Comparison of ENCODE assay signal across 8 cellular contexts in genomic region chr3:9916346-9916733, GRCh38. TPM values are rescaled to one million over a fixed set of nuclear protein-coding genes. Genes with fewer than 3 reads are reported as not detected.
DNase-seq lines count a peak whose midpoint lies in the region; ATAC-seq, FAIRE-seq and TF ChIP-seq lines count a peak whose summit lies in the region.

No MANE protein-coding gene starts in this region.

- WGBS in H1 (ENCODE audit: extremely low coverage in 1 of 2, insufficient coverage in 1 of 2, insufficient read length in 1 of 2, insufficient replicate concordance in 2 of 2, low coverage in 1 of 2, low lambda C conversion rate in 2 of 2, missing lambda C conversion rate in 1 of 2), 2 experiments: 65% methylated on average over 5 of the region's 7 CpGs; no CpG with 5 or more reads in 1 of the 2 experiments

- no peaks in the 10 kb centered on the region for H3K79me1 ChIP-seq in H1 (ENCODE audit: low read depth, low read length)

- H2AFZ ChIP-seq in H1 (ENCODE audit: low read length) (no peak overlapping the region), neuron (ENCODE audit: low read depth, low read length) (peak overlapping the region; percentile 80)

- no peaks in the 10 kb centered on the region; a peak in 1 of 22 replicates for H3K36me3 ChIP-seq in BLaER1 treated with 17β-estradiol and CSF1 and Interleukin-3, amounts not matched to agents 10 nM and 100 nM
- no peaks in the 10 kb centered on the region for H3K36me3 ChIP-seq in H1 (ENCODE audit: control insufficient read depth in 2 of 4, insufficient read depth in 4 of 4, low read length in 3 of 4)
- no peaks in the 10 kb centered on the region for H3K36me3 ChIP-seq in neuron (ENCODE audit: insufficient read depth, low read length)

- no peak for ATAC-seq in HG03097 (IDR thresholded peaks at IDR 0.05; ENCODE audit: low FRiP score, unreplicated experiment)

- H3K18ac ChIP-seq in H1 (ENCODE audit: extremely low read depth, low read length): peak overlapping the region; percentile 88

- H2BK12ac ChIP-seq in H1 (ENCODE audit: low read depth, low read length): no peak overlapping the region; the same call in 1 of the 2 replicates

- no peak overlapping the region for H4K91ac ChIP-seq in H1 (replicated peaks; ENCODE audit: insufficient read length, low read length)

- H2BK120ac ChIP-seq in H1 (replicated peaks; ENCODE audit: low read depth, low read length): no peak overlapping the region

- H2BK20ac ChIP-seq in H1 (ENCODE audit: low read length): no peak overlapping the region

- no peak overlapping the region; the same call in 1 of the 2 replicates for H4K8ac ChIP-seq in H1 (ENCODE audit: extremely low read depth, insufficient read depth, low read length)

- H3K27me3 ChIP-seq in BLaER1 treated with 17β-estradiol and CSF1 and Interleukin-3, amounts not matched to agents 10 nM and 100 nM: peaks cover 0 to 24% (median 16%) of the 10 kb centered on the region in 11 experiments; a peak in 17 of 22 replicates
- H3K27me3 ChIP-seq in H1 (replicated peaks in 1 of 4; ENCODE audit: control insufficient read depth in 3 of 4, extremely low read depth in 1 of 4, insufficient read depth in 3 of 4, low read length in 3 of 4): peaks cover 0 to 18% (median 10%) of the 10 kb centered on the region in 4 experiments; a peak in 5 of 7 replicates
- no peaks in the 10 kb centered on the region for H3K27me3 ChIP-seq in neuron (ENCODE audit: insufficient read depth, low read length)

- H3K4me1 ChIP-seq in BLaER1 treated with 17β-estradiol and CSF1 and Interleukin-3, amounts not matched to agents 10 nM and 100 nM: peaks cover 38 to 61% (median 48%) of the 10 kb centered on the region in 10 experiments
- H3K4me1 ChIP-seq in H1 (replicated peaks in 1 of 4; ENCODE audit: control insufficient read depth in 3 of 4, insufficient read depth in 4 of 4, low read length in 3 of 4): peaks cover 0 to 20% (median 17%) of the 10 kb centered on the region in 4 experiments; a peak in 6 of 7 replicates
- peaks cover 6% of the 10 kb centered on the region for H3K4me1 ChIP-seq in neuron (ENCODE audit: insufficient read depth, low read length)

- DNase-seq in NCI-H82 (lab: John Stamatoyannopoulos, UW) (peak; percentile 86), H1 (ENCODE audit: low read depth in 1 of 2, low spot score in 2 of 2) (no peak), pons (ENCODE audit: low spot score) (no peak), NCI-H1417 treated with DMSO at 0.1 percent for 48 hours (lab: John Stamatoyannopoulos, UW) (no peak)
- no peak for DNase-seq in stimulated activated CD4-positive, alpha-beta T cell treated with anti-CD3 and anti-CD28 coated beads, Interleukin-1b, Interleukin-23, amount 100 ng/mL, for 48 hours

- H2BK5ac ChIP-seq in H1 (ENCODE audit: low read depth, low read length): no peak overlapping the region

- no peak for TF ChIP-seq EP300 in H1 (IDR thresholded peaks at IDR 0.05; ENCODE audit: borderline replicate concordance in 1 of 2, low read depth in 2 of 2, low read length in 2 of 2)

- H3K4ac ChIP-seq in H1 (replicated peaks; ENCODE audit: insufficient read length, low read depth, low read length): peak overlapping the region; percentile 16

- H2AK5ac ChIP-seq in H1 (ENCODE audit: low read depth, low read length): no peak overlapping the region

- TF ChIP-seq POLR2A in H1 (IDR thresholded peaks at IDR 0.05; ENCODE audit: control extremely low read depth in 1 of 2, low read depth in 2 of 2, low read length in 2 of 2): no peak

- H3K27ac ChIP-seq in BLaER1 treated with 17β-estradiol and CSF1 and Interleukin-3, amounts not matched to agents 10 nM and 100 nM: peak overlapping the region in 6 of 11 experiments; percentile 30 to 62 (median 48); a peak in 6 of 22 replicates
- no peak overlapping the region for H3K27ac ChIP-seq in H1 (ENCODE audit: low read depth, low read length)

- H3K4me3 ChIP-seq in BLaER1 treated with 17β-estradiol and CSF1 and Interleukin-3, amounts not matched to agents 10 nM and 100 nM: peak overlapping the region; percentile 21 to 54 (median 43); a peak in 17 of 20 replicates
- H3K4me3 ChIP-seq in H1 (ENCODE audit: extremely low read depth in 1 of 4, insufficient read depth in 2 of 4, low read depth in 3 of 4, low read length in 4 of 4) (peak overlapping the region in 2 of 4 experiments; percentile 20 to 47; a peak in 4 of 8 replicates), neuron (ENCODE audit: low read length) (peak overlapping the region; percentile 17)

- H3K9me3 ChIP-seq in BLaER1 treated with 17β-estradiol and CSF1 and Interleukin-3, amounts not matched to agents 10 nM and 100 nM (replicated peaks in 1 of 11): no peaks in the 10 kb centered on the region
- H3K9me3 ChIP-seq in H1 (ENCODE audit: insufficient read depth in 2 of 2, low read depth in 1 of 2, low read length in 1 of 2): peaks cover 0 to 6% of the 10 kb centered on the region in 2 experiments; a peak in 2 of 4 replicates
- no peaks in the 10 kb centered on the region for H3K9me3 ChIP-seq in neuron (ENCODE audit: low read length)

- no peak overlapping the region for H3K14ac ChIP-seq in H1 (ENCODE audit: insufficient read length)

- peak overlapping the region; percentile 78 to 100 (median 99) for H3K4me2 ChIP-seq in BLaER1 treated with 17β-estradiol and CSF1 and Interleukin-3, amounts not matched to agents 10 nM and 100 nM
- peak overlapping the region; percentile 56 to 74 for H3K4me2 ChIP-seq in H1 (ENCODE audit: insufficient read depth in 1 of 2, low read depth in 2 of 2, low read length in 2 of 2)

- no peak overlapping the region for H3K23ac ChIP-seq in H1 (ENCODE audit: insufficient read length)

- no peak for FAIRE-seq in H1 (lab: Jason Lieb, UNC)

- CTCF ChIA-PET in H1 (lab: Charles Lee; ENCODE audit: partially characterized antibody): interaction anchor here (1.0 to 9.1 kb wide), 7 partner anchors 11 to 97 kb away, joined by 3 to 76 read pairs (median 5); partner anchors contain the start of genes CRELD1 and IL17RE

- H3K56ac ChIP-seq in H1 (replicated peaks; ENCODE audit: insufficient read length, low read depth, low read length): no peak overlapping the region

- peak overlapping the region; percentile 3; the same call in 1 of the 2 replicates for H2BK15ac ChIP-seq in H1 (ENCODE audit: low read length)

- peak overlapping the region in 10 of 11 experiments; percentile 31 to 70 (median 62); a peak in 16 of 22 replicates for H3K9ac ChIP-seq in BLaER1 treated with 17β-estradiol and CSF1 and Interleukin-3, amounts not matched to agents 10 nM and 100 nM
- H3K9ac ChIP-seq in H1 (replicated peaks in 1 of 4; ENCODE audit: extremely low read depth in 1 of 4, low read depth in 3 of 4, low read length in 3 of 4): no peak overlapping the region

- H3K79me2 ChIP-seq in H1 (ENCODE audit: control insufficient read depth in 1 of 2, insufficient read depth in 2 of 2, low read length in 2 of 2): no peaks in the 10 kb centered on the region

- no peaks in the 10 kb centered on the region for H4K20me1 ChIP-seq in BLaER1 treated with 17β-estradiol and CSF1 and Interleukin-3, amounts not matched to agents 10 nM and 100 nM
- H4K20me1 ChIP-seq in H1 (replicated peaks in 1 of 2; ENCODE audit: control insufficient read depth in 1 of 2, insufficient read depth in 2 of 2, low read length in 2 of 2): no peaks in the 10 kb centered on the region

- TF ChIP-seq RAD21 in H1 (IDR thresholded peaks at IDR 0.05 in 1 of 2, conservative IDR thresholded peaks at IDR 0.05 in 1 of 2; ENCODE audit: low read depth in 2 of 2, low read length in 2 of 2): no peak

- H4K5ac ChIP-seq in H1 (ENCODE audit: insufficient read length, low read depth, low read length): no peak overlapping the region

- POLR2A ChIA-PET in H1 (lab: Charles Lee; ENCODE audit: partially characterized antibody): interaction anchor here (0.7 to 5.5 kb wide), 11 partner anchors 9 to 123 kb away, joined by 3 to 43 read pairs (median 7); partner anchors contain the start of genes ARPC4, CRELD1, IL17RE and JAGN1

- TF ChIP-seq CTCF in H1 (IDR thresholded peaks at IDR 0.05; ENCODE audit: control extremely low read depth in 1 of 3, insufficient read depth in 1 of 3, low read depth in 1 of 3, low read length in 3 of 3): no peak

- H3K23me2 ChIP-seq in H1 (ENCODE audit: low read depth, low read length): peaks cover 10% of the 10 kb centered on the region; the same call in 1 of the 2 replicates

RNA-seq across cellular contexts. Expression of gene IL17RC, which starts 0.6 kb away (rescaled TPM):
- total RNA-seq in H1 (2021; fragmentation: NEBNext Ultra II Directional; extraction: Animal tissue kit (Norgen Biotek cat#: 25700)): 9.1 and 11.8 TPM in 2 replicates
- 13.0 and 15.4 TPM in 2 replicates for polyA plus RNA-seq in H1 (2011; rRNA removed)
- 12.8 TPM for polyA plus RNA-seq in H1 (2011; cell fraction: cytosol; rRNA removed)
- 46.4 TPM for polyA plus RNA-seq in H1 (2011; cell fraction: nucleus; rRNA removed)
- 8.9 to 12.4 TPM (median 11.2 TPM) in 4 replicates for polyA plus RNA-seq in H1 (2012, experiment 1 of 2)
- polyA plus RNA-seq in H1 (2012, experiment 2 of 2): 11.1 TPM
- polyA plus RNA-seq in H1 (2013, experiment 1 of 2): 11.0 TPM
- 10.3 TPM for polyA plus RNA-seq in H1 (2013, experiment 2 of 2)
- 7.5 and 7.8 TPM in 2 replicates for polyA minus RNA-seq in H1 (2011; rRNA and poly(A)+ RNA removed)
- 7.0 TPM for polyA minus RNA-seq in H1 (2011; cell fraction: cytosol; rRNA and poly(A)+ RNA removed)
- polyA minus RNA-seq in H1 (2011; cell fraction: nucleus; rRNA and poly(A)+ RNA removed): 12.9 TPM

RNA-seq across cellular contexts. Expression of gene IL17RE, which starts 13.7 kb away (rescaled TPM):
- total RNA-seq in H1 (2021; fragmentation: NEBNext Ultra II Directional; extraction: Animal tissue kit (Norgen Biotek cat#: 25700)): 4.4 and 4.9 TPM in 2 replicates
- polyA plus RNA-seq in H1 (2011; rRNA removed): 3.4 and 3.8 TPM in 2 replicates
- 4.0 TPM for polyA plus RNA-seq in H1 (2011; cell fraction: cytosol; rRNA removed)
- 13.4 TPM for polyA plus RNA-seq in H1 (2011; cell fraction: nucleus; rRNA removed)
- 1.9 to 3.6 TPM (median 3.2 TPM) in 4 replicates for polyA plus RNA-seq in H1 (2012, experiment 1 of 2)
- 2.1 TPM for polyA plus RNA-seq in H1 (2012, experiment 2 of 2)
- polyA plus RNA-seq in H1 (2013, experiment 1 of 2): 4.8 TPM
- 4.4 TPM for polyA plus RNA-seq in H1 (2013, experiment 2 of 2)
- polyA minus RNA-seq in H1 (2011; rRNA and poly(A)+ RNA removed): 1.6 and 2.0 TPM in 2 replicates
- polyA minus RNA-seq in H1 (2011; cell fraction: cytosol; rRNA and poly(A)+ RNA removed): 1.2 TPM
- polyA minus RNA-seq in H1 (2011; cell fraction: nucleus; rRNA and poly(A)+ RNA removed): 4.7 TPM

RNA-seq across cellular contexts. Expression of gene CRELD1, which starts 17.3 kb away (rescaled TPM):
- 12.4 and 12.9 TPM in 2 replicates for total RNA-seq in H1 (2021; fragmentation: NEBNext Ultra II Directional; extraction: Animal tissue kit (Norgen Biotek cat#: 25700))
- 15.1 and 19.1 TPM in 2 replicates for polyA plus RNA-seq in H1 (2011; rRNA removed)
- polyA plus RNA-seq in H1 (2011; cell fraction: cytosol; rRNA removed): 24.7 TPM
- polyA plus RNA-seq in H1 (2011; cell fraction: nucleus; rRNA removed): 41.4 TPM
- 13.2 to 19.2 TPM (median 18.5 TPM) in 4 replicates for polyA plus RNA-seq in H1 (2012, experiment 1 of 2)
- 11.6 TPM for polyA plus RNA-seq in H1 (2012, experiment 2 of 2)
- 10.6 TPM for polyA plus RNA-seq in H1 (2013, experiment 1 of 2)
- 9.0 TPM for polyA plus RNA-seq in H1 (2013, experiment 2 of 2)
- polyA minus RNA-seq in H1 (2011; rRNA and poly(A)+ RNA removed): 8.6 and 8.9 TPM in 2 replicates
- polyA minus RNA-seq in H1 (2011; cell fraction: cytosol; rRNA and poly(A)+ RNA removed): 6.2 TPM
- 9.6 TPM for polyA minus RNA-seq in H1 (2011; cell fraction: nucleus; rRNA and poly(A)+ RNA removed)

RNA-seq across cellular contexts. Expression of gene JAGN1, which starts 25.9 kb away (rescaled TPM):
- 26.8 and 26.9 TPM in 2 replicates for total RNA-seq in H1 (2021; fragmentation: NEBNext Ultra II Directional; extraction: Animal tissue kit (Norgen Biotek cat#: 25700))
- polyA plus RNA-seq in H1 (2011; rRNA removed): 42.9 and 51.6 TPM in 2 replicates
- 31.9 TPM for polyA plus RNA-seq in H1 (2011; cell fraction: cytosol; rRNA removed)
- 23.5 TPM for polyA plus RNA-seq in H1 (2011; cell fraction: nucleus; rRNA removed)
- polyA plus RNA-seq in H1 (2012, experiment 1 of 2): 22.1 to 34.0 TPM (median 32.3 TPM) in 4 replicates
- polyA plus RNA-seq in H1 (2012, experiment 2 of 2): 36.1 TPM
- polyA plus RNA-seq in H1 (2013, experiment 1 of 2): 24.1 TPM
- polyA plus RNA-seq in H1 (2013, experiment 2 of 2): 28.1 TPM
- polyA minus RNA-seq in H1 (2011; rRNA and poly(A)+ RNA removed): 46.3 and 49.0 TPM in 2 replicates
- polyA minus RNA-seq in H1 (2011; cell fraction: cytosol; rRNA and poly(A)+ RNA removed): 18.8 TPM
- polyA minus RNA-seq in H1 (2011; cell fraction: nucleus; rRNA and poly(A)+ RNA removed): 17.8 TPM

RNA-seq across cellular contexts. Expression of gene PRRT3, which starts 35.9 kb away (rescaled TPM):
- total RNA-seq in H1 (2021; fragmentation: NEBNext Ultra II Directional; extraction: Animal tissue kit (Norgen Biotek cat#: 25700)): 8.4 and 9.2 TPM in 2 replicates
- 9.0 and 10.0 TPM in 2 replicates for polyA plus RNA-seq in H1 (2011; rRNA removed)
- 8.0 TPM for polyA plus RNA-seq in H1 (2011; cell fraction: cytosol; rRNA removed)
- 16.5 TPM for polyA plus RNA-seq in H1 (2011; cell fraction: nucleus; rRNA removed)
- 3.3 to 7.9 TPM (median 6.0 TPM) in 4 replicates for polyA plus RNA-seq in H1 (2012, experiment 1 of 2)
- 5.7 TPM for polyA plus RNA-seq in H1 (2012, experiment 2 of 2)
- polyA plus RNA-seq in H1 (2013, experiment 1 of 2): 9.2 TPM
- 7.5 TPM for polyA plus RNA-seq in H1 (2013, experiment 2 of 2)
- polyA minus RNA-seq in H1 (2011; rRNA and poly(A)+ RNA removed): 18.5 and 23.8 TPM in 2 replicates
- 7.2 TPM for polyA minus RNA-seq in H1 (2011; cell fraction: cytosol; rRNA and poly(A)+ RNA removed)
- 29.8 TPM for polyA minus RNA-seq in H1 (2011; cell fraction: nucleus; rRNA and poly(A)+ RNA removed)

Comparison
In these comparisons a context has a peak if more than half of its experiments do, and no peak if none do; other contexts are left out.
1. H3K9ac ChIP-seq: peak in BLaER1 treated with 17β-estradiol and CSF1 and Interleukin-3, amounts not matched to agents 10 nM and 100 nM (10 of 11); none in H1 (0 of 4).